8 cellular contexts compared by ENCODE assay signal in the genomic region with DNA sequence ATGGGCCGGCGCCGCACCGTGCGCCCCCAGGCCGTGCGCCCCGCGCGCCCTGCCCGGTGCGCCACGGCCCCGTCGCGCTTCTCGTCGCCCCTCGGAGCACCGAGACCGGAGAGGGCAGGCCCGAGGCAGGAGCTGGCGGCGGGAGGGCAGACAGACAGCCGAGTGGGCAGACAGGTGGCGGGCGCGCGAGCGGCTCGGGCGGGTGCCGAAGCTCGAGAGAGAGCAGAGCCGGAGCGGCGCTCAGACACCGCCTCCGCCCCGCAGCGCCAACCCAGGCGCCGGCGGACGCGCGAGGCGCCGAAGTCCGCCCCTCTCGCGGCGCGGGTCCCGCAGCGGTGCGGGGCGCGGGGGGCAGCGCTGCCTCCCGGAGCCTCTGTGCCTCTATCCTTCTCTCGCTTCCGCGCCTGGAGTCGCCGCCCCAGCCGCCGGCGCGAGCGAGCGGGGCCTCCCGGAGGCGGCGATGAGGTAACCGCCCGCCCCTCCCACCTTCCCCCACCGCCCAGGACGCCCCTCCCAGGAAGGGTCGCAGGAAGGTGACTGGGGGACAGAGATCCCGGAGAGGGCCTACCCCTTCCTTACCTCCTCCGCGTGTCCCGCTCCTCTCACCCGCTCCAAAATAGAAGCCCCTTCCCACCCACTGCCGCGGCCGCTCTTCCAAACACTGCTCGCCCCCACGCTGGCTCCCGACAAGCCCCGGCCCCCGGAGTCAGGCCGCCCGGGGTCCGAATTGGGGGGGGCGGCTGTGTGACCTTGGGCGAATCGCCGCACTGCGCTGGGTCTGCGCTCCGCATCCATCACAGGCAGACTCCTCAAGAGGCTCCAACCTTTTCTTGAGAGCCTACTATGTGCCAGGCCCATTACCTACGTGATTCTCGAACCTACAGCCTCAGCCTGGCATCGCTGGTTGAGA. TPM values are rescaled to one million over a fixed set of nuclear protein-coding genes. Genes with fewer than 3 reads are reported as not detected.
DNase-seq lines count a peak whose midpoint lies in the region; TF ChIP-seq lines count a peak whose summit lies in the region.

TSS of gene RASL10A (minus strand) at position 412 of the 910 bp plus-strand sequence. CDS start 451 bp downstream, outside the sequence.

- H3K4me1 ChIP-seq in duodenal mucosa (ENCODE audit: control insufficient read depth in 1 of 2, insufficient read depth in 2 of 2, low read length in 2 of 2) (peaks cover 20 to 35% of the 10 kb centered on the region in 2 donors), neuronal stem cell (ENCODE audit: control insufficient read depth in 2 of 2, insufficient read depth in 1 of 2, low read depth in 1 of 2, low read length in 2 of 2) (peaks cover 11 to 16% of the 10 kb centered on the region in 2 donors)

- peak within 1 kb of the TSS; percentile 43 for H4K8ac ChIP-seq in neuronal stem cell (ENCODE audit: low read depth, low read length)

- H2AFZ ChIP-seq in neuronal stem cell (ENCODE audit: low read length): peak within 1 kb of the TSS; percentile 94

- peak within 1 kb of the TSS; percentile 99 for H3K4me2 ChIP-seq in neuronal stem cell (ENCODE audit: insufficient read depth, low read length, poor library complexity, severe bottlenecking)

- peak within 1 kb of the TSS; percentile 23 for H4K91ac ChIP-seq in neuronal stem cell (ENCODE audit: low read depth, low read length, poor library complexity)

- H3K18ac ChIP-seq in neuronal stem cell (ENCODE audit: low read length): peak within 1 kb of the TSS; percentile 90

- no peaks in the 10 kb centered on the region for H3K9me3 ChIP-seq in duodenal mucosa (ENCODE audit: control insufficient read depth in 1 of 2, low read length in 2 of 2)
- H3K9me3 ChIP-seq in neuronal stem cell (replicated peaks in 1 of 2; ENCODE audit: control insufficient read depth in 2 of 2, insufficient read depth in 1 of 2, low read depth in 1 of 2, low read length in 2 of 2): peaks cover 0 to 9% of the 10 kb centered on the region in 2 donors

- no peak for TF ChIP-seq RAD21 in Ishikawa (IDR thresholded peaks at IDR 0.05; ENCODE audit: low read depth)

- peaks cover 10 to 17% of the 10 kb centered on the region in 2 donors for H3K27me3 ChIP-seq in duodenal mucosa (ENCODE audit: control insufficient read depth in 1 of 2, insufficient read depth in 2 of 2, low read length in 2 of 2)
- H3K27me3 ChIP-seq in neuronal stem cell (ENCODE audit: control insufficient read depth in 3 of 3, insufficient read depth in 3 of 3, low read depth in 1 of 3, low read length in 3 of 3): peaks cover 32 to 42% (median 41%) of the 10 kb centered on the region in 3 experiments

- H2BK5ac ChIP-seq in neuronal stem cell (ENCODE audit: low read length): no peak within 1 kb of the TSS

- DNase-seq in COLO668 (lab: John Stamatoyannopoulos, UW; ENCODE audit: unreplicated experiment): peak; percentile 37
- DNase-seq in neuronal stem cell (ENCODE audit: low spot score): no peak
- no peak for DNase-seq in NCI-H1092 treated with DMSO at 0.1 percent for 48 hours (lab: John Stamatoyannopoulos, UW)
- DNase-seq in AML-193 (lab: John Stamatoyannopoulos, UW): no peak
- DNase-seq in mucosa of gallbladder (ENCODE audit: low spot score): no peak
- DNase-seq in NAMALWA (ENCODE audit: low spot score): no peak

- no peaks in the 10 kb centered on the region for H3K79me1 ChIP-seq in neuronal stem cell (ENCODE audit: low read depth, low read length)

- H2AK5ac ChIP-seq in neuronal stem cell (ENCODE audit: low read depth, low read length): peak within 1 kb of the TSS; percentile 89

- H3K23ac ChIP-seq in neuronal stem cell (ENCODE audit: low read depth, low read length, poor library complexity): peak within 1 kb of the TSS; percentile 92

- H3K36me3 ChIP-seq in duodenal mucosa (ENCODE audit: control insufficient read depth in 1 of 2, insufficient read depth in 2 of 2, low read length in 2 of 2): no peaks in the 10 kb centered on the region
- no peaks in the 10 kb centered on the region for H3K36me3 ChIP-seq in neuronal stem cell (replicated peaks in 1 of 2; ENCODE audit: control insufficient read depth in 2 of 2, insufficient read depth in 2 of 2, low read length in 2 of 2)

- H3K27ac ChIP-seq in duodenal mucosa (ENCODE audit: low read depth, low read length): no peak within 1 kb of the TSS
- no peak within 1 kb of the TSS for H3K27ac ChIP-seq in neuronal stem cell (replicated peaks; ENCODE audit: low read length)

- H2BK12ac ChIP-seq in neuronal stem cell (ENCODE audit: low read length): peak within 1 kb of the TSS; percentile 95

- peak within 1 kb of the TSS; percentile 1 for H2BK15ac ChIP-seq in neuronal stem cell (ENCODE audit: low read length)

- no CpG with 5 or more reads among the region's 106 CpGs for WGBS in neuronal stem cell (ENCODE audit: extremely low coverage in 2 of 2, insufficient read length in 2 of 2, insufficient replicate concordance in 1 of 2), 2 donors

- H3K4me3 ChIP-seq in duodenal mucosa (ENCODE audit: low read depth in 1 of 2, low read length in 2 of 2): peak within 1 kb of the TSS; percentile 22 to 35
- peak within 1 kb of the TSS; percentile 44 to 82 for H3K4me3 ChIP-seq in neuronal stem cell (ENCODE audit: low read length in 2 of 2)

- H3K9ac ChIP-seq in duodenal mucosa (ENCODE audit: low read depth in 1 of 2, low read length in 2 of 2): no peak within 1 kb of the TSS
- peak within 1 kb of the TSS; percentile 92 for H3K9ac ChIP-seq in neuronal stem cell (ENCODE audit: low read depth, low read length, poor library complexity)

- peak within 1 kb of the TSS; percentile 78 for H2BK120ac ChIP-seq in neuronal stem cell (ENCODE audit: low read depth, low read length)

- TF ChIP-seq EP300 in Ishikawa (IDR thresholded peaks at IDR 0.05; ENCODE audit: borderline replicate concordance): no peak

- H3K14ac ChIP-seq in neuronal stem cell (ENCODE audit: low read length): peak within 1 kb of the TSS; percentile 83

- no peak within 1 kb of the TSS for H3K4ac ChIP-seq in neuronal stem cell (ENCODE audit: low read length)

TF ChIP-seq in Ishikawa, 13 proteins besides CTCF, POLR2A, EP300 and RAD21:
- TF ChIP-seq ZBTB7A (IDR thresholded peaks at IDR 0.05; ENCODE audit: low read depth) (peak; percentile 45; the same call in 1 of the 2 replicates), CEBPB (IDR thresholded peaks at IDR 0.05) (no peak), MAX (IDR thresholded peaks at IDR 0.05) (peak; percentile 32; the same call in 1 of the 2 replicates)
- TF ChIP-seq, protein P1, sequence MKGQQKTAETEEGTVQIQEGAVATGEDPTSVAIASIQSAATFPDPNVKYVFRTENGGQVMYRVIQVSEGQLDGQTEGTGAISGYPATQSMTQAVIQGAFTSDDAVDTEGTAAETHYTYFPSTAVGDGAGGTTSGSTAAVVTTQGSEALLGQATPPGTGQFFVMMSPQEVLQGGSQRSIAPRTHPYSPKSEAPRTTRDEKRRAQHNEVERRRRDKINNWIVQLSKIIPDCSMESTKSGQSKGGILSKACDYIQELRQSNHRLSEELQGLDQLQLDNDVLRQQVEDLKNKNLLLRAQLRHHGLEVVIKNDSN (IDR thresholded peaks at IDR 0.05): no peak

RNA-seq across cellular contexts. Expression of gene RASL10A, which starts in this region (rescaled TPM):
- 0.56 TPM for polyA plus RNA-seq in neuronal stem cell (2013, experiment 1 of 2)
- polyA plus RNA-seq in neuronal stem cell (2013, experiment 2 of 2): 0.53 TPM
- total RNA-seq in mucosa of gallbladder: 1.7 TPM
